ENCODE assay signal across 28 cellular contexts in genomic region chr4:177119021-177119461, GRCh38.
A peak's percentile ranks its signal among the peaks of the same experiment; 100 is the strongest.
DNase-seq lines count a peak whose midpoint lies in the region; ATAC-seq and TF ChIP-seq lines count a peak whose summit lies in the region.
"Had no signal": no experiment of that assay in that cellular context is flagged by ENCODE, and none has a peak within 500 bp of the region (broad histone marks: within the 10 kb centered on the region; RNA-seq: fewer than 3 reads in every experiment).

No MANE protein-coding gene starts in this region.

- H4K91ac ChIP-seq in mesenchymal stem cell (ENCODE audit: low read length), result no peak overlapping the region

- H3K4me3 Mint-ChIP-seq in HFFc6, result peak overlapping the region; percentile 46
- H3K4me3 Mint-ChIP-seq: activated B cell treated with CpG ODN at 0.5 μM for 24 hours; activated CD4-positive, alpha-beta memory T cell treated with anti-CD3 and anti-CD28 coated beads for 36 hours; CD14-positive monocyte; mesothelial cell of epicardium; nephron had no signal

- H3K4me2 ChIP-seq in mesenchymal stem cell (ENCODE audit: low read length, poor library complexity, severe bottlenecking), result no peak overlapping the region
- H3K4me2 ChIP-seq: smooth muscle cell had no signal

- intact Hi-C loops in mucosa of descending colon (cut with DNase I, micrococcal nuclease), result no loop called here

- peaks cover 3% of the 10 kb centered on the region for H3K4me1 ChIP-seq in mesenchymal stem cell (ENCODE audit: control insufficient read depth, insufficient read depth, low read depth, low read length)
- no peaks in the 10 kb centered on the region for H3K4me1 ChIP-seq in mucosa of descending colon (ENCODE audit: low read depth)
- H3K4me1 ChIP-seq: stomach, vagina had no signal

- H2BK120ac ChIP-seq in mesenchymal stem cell (ENCODE audit: low read depth, low read length), result no peak overlapping the region

- H2BK15ac ChIP-seq in mesenchymal stem cell (ENCODE audit: low read depth, poor library complexity, severe bottlenecking), result no peak overlapping the region

- TF ChIP-seq CTCF in HFFc6 (IDR thresholded peaks at IDR 0.05) (no peak), mucosa of descending colon (IDR thresholded peaks at IDR 0.05) (no peak)

- H2BK5ac ChIP-seq in mesenchymal stem cell (ENCODE audit: low read depth, low read length, poor library complexity, severe bottlenecking), result no peak overlapping the region

- H3K27me3 ChIP-seq in mesenchymal stem cell (ENCODE audit: control insufficient read depth in 1 of 2, insufficient read depth in 1 of 2, low read length in 2 of 2), result no peaks in the 10 kb centered on the region
- H3K27me3 ChIP-seq: stomach, vagina had no signal

- H2BK12ac ChIP-seq in mesenchymal stem cell (ENCODE audit: low read length in 2 of 2), result no peak overlapping the region

- no peak overlapping the region for H3K27ac ChIP-seq in mesenchymal stem cell (ENCODE audit: low read length, poor library complexity, severe bottlenecking)
- H3K27ac ChIP-seq: stomach, vagina had no signal

- no peak overlapping the region for H2AFZ ChIP-seq in mesenchymal stem cell (ENCODE audit: low read depth, low read length)

- H3K9me3 Mint-ChIP-seq in HFFc6, result peaks cover 10% of the 10 kb centered on the region; the same call in 1 of the 2 replicates

- H3K36me3 ChIP-seq in mesenchymal stem cell (ENCODE audit: control insufficient read depth in 1 of 2, insufficient read depth in 2 of 2, low read depth in 1 of 2, low read length in 2 of 2), result no peaks in the 10 kb centered on the region
- H3K36me3 ChIP-seq in mucosa of descending colon (ENCODE audit: low read depth), result no peaks in the 10 kb centered on the region
- H3K36me3 ChIP-seq: stomach, vagina had no signal

- H3K27me3 Mint-ChIP-seq in HFFc6 (ENCODE audit: insufficient read depth), result no peaks in the 10 kb centered on the region
- H3K27me3 Mint-ChIP-seq: activated B cell treated with CpG ODN at 0.5 μM for 24 hours, progenitor cell of endocrine pancreas had no signal

- H3K18ac ChIP-seq in mesenchymal stem cell (ENCODE audit: low read depth in 1 of 2, low read length in 2 of 2), result no peak overlapping the region

- H3K4me3 ChIP-seq in mesenchymal stem cell (ENCODE audit: insufficient read depth in 1 of 2, low read depth in 1 of 2, low read length in 2 of 2) (no peak overlapping the region), mucosa of descending colon (no peak overlapping the region)
- H3K4me3 ChIP-seq: smooth muscle cell, stomach, vagina had no signal

- ATAC-seq in mucosa of descending colon, result no peak
- no peak for ATAC-seq in GM21737 (IDR thresholded peaks at IDR 0.05; ENCODE audit: unreplicated experiment)
- ATAC-seq: Panc1 had no signal

- H3K9ac ChIP-seq in mesenchymal stem cell (ENCODE audit: low read length), result peak overlapping the region; percentile 83

- no peaks in the 10 kb centered on the region for H3K79me1 ChIP-seq in mesenchymal stem cell (replicated peaks; ENCODE audit: low read length, poor library complexity, severe bottlenecking)

- peaks cover 45% of the 10 kb centered on the region for H3K4me1 Mint-ChIP-seq in HFFc6 (ENCODE audit: low read depth)
- H3K4me1 Mint-ChIP-seq: activated B cell treated with CpG ODN at 0.5 μM for 24 hours, CD14-positive monocyte, nephron had no signal

- peaks cover 6% of the 10 kb centered on the region; the same call in 1 of the 2 replicates for H3K36me3 Mint-ChIP-seq in HFFc6 (ENCODE audit: low read depth)
- H3K36me3 Mint-ChIP-seq: activated CD4-positive, alpha-beta memory T cell treated with anti-CD3 and anti-CD28 coated beads for 36 hours; CD14-positive monocyte had no signal

- H3K23ac ChIP-seq in mesenchymal stem cell (ENCODE audit: low read length in 2 of 2), result no peak overlapping the region

- peaks cover 9% of the 10 kb centered on the region for H3K9me3 ChIP-seq in mesenchymal stem cell (ENCODE audit: control insufficient read depth, low read length)
- peaks cover 3% of the 10 kb centered on the region for H3K9me3 ChIP-seq in mucosa of descending colon
- H3K9me3 ChIP-seq: vagina had no signal

- DNase-seq in AG08395 (ENCODE audit: low spot score) (peak; percentile 10), HFFc6 (peak; percentile 48), dedifferentiated amniotic fluid mesenchymal stem cell (ENCODE audit: extremely low spot score) (peak; percentile 30), mesenchymal stem cell (no peak), mucosa of descending colon (no peak), NCI-H1930 (lab: John Stamatoyannopoulos, UW) (no peak)
- DNase-seq in central memory CD4-positive, alpha-beta T cell, result no peak
- DNase-seq: activated B cell treated with CpG ODN at 0.5 μM for 24 hours; activated CD4-positive, alpha-beta memory T cell treated with anti-CD3 and anti-CD28 coated beads for 36 hours; activated T-cell treated with anti-CD3 and anti-CD28 coated beads for 4 hours; effector CD4-positive, alpha-beta T cell; erythroblast; glutamatergic neuron; Kasumi-1; NCI-H1105; NCI-H510A; NK-92 treated with Interleukin-12 subunit alpha and Interleukin-12 subunit beta, amount 100 ng/mL, for 24 hours; stimulated activated CD4-positive, alpha-beta T cell treated with anti-CD3 and anti-CD28 coated beads, Interleukin-2, amount 100 ng/mL, for 48 hours; stomach; T1000 had no signal

- WGBS in mesenchymal stem cell, result no CpG with 5 or more reads among the region's 1 CpG

- no peak overlapping the region for H3K4ac ChIP-seq in mesenchymal stem cell (ENCODE audit: low read depth in 1 of 2, low read length in 2 of 2)

- H3K14ac ChIP-seq in mesenchymal stem cell (ENCODE audit: low read length in 2 of 2), result no peak overlapping the region

- H4K8ac ChIP-seq in mesenchymal stem cell (ENCODE audit: low read length), result no peak overlapping the region

- H2AK5ac ChIP-seq in mesenchymal stem cell (ENCODE audit: low read length, severe bottlenecking), result no peak overlapping the region

- peak overlapping the region; percentile 48 for H3K27ac Mint-ChIP-seq in HFFc6
- H3K27ac Mint-ChIP-seq: activated B cell treated with CpG ODN at 0.5 μM for 24 hours; activated CD4-positive, alpha-beta memory T cell treated with anti-CD3 and anti-CD28 coated beads for 36 hours; CD14-positive monocyte; mesothelial cell of epicardium; nephron; progenitor cell of endocrine pancreas had no signal

Comparison
In these comparisons a context has a peak if more than half of its experiments do, and no peak if none do; other contexts are left out.
1. DNase-seq: peak in AG08395 (single experiment), HFFc6 (single experiment) and dedifferentiated amniotic fluid mesenchymal stem cell (single experiment); none in mesenchymal stem cell (single experiment), mucosa of descending colon (0 of 3), central memory CD4-positive, alpha-beta T cell (single experiment) and NCI-H1930 (0 of 2).